ENCODE assay signal across 22 cellular contexts in the genomic region with DNA sequence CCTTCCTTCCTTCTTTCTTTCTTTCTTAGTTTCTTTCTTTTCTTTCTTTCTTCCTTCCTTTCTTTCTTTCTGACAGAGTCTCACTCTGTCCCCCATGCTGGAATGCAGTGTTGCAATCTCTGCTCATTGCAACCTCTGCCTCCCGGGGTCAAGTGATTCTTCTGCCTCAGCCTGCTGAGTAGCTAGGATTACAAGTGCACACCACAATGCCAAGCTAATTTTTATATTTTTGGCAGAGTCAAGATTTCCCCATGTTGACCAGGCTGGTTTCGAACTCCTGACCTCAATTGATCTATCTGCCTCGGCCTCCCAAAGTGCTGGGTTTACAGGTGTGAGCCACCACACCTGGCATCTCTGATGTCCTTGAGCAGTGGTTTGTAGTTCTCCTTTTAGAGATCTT. TPM values are rescaled to one million over a fixed set of nuclear protein-coding genes. Genes with fewer than 3 reads are reported as not detected.
"Had no signal": no experiment of that assay in that cellular context is flagged by ENCODE, and none has a peak within 500 bp of the region (broad histone marks: within the 10 kb centered on the region; RNA-seq: fewer than 3 reads in every experiment).

No MANE protein-coding gene starts in this region.

- FAIRE-seq: endothelial cell of umbilical vein, frontal cortex had no signal

- H3K27ac ChIP-seq: lower lobe of right lung, ovary, tibial nerve had no signal

- H3K9me3 ChIP-seq: esophagus squamous epithelium, heart left ventricle, lower lobe of right lung, ovary, tibial nerve had no signal

- DNase-seq: activated CD4-positive, alpha-beta memory T cell treated with anti-CD3 and anti-CD28 coated beads for 36 hours; activated CD4-positive, alpha-beta T cell treated with anti-CD3 and anti-CD28 coated beads for 36 hours; activated effector memory CD4-positive, alpha-beta T cell treated with anti-CD3 and anti-CD28 coated beads, Interleukin-2, amount 50 U/mL, for 16 hours; activated T-cell treated with anti-CD3 and anti-CD28 coated beads, Interleukin-2, amount 50 U/mL, for 48 hours; cortex of kidney; effector CD8-positive, alpha-beta T cell; esophagus squamous epithelium; heart left ventricle; immature natural killer cell; lower lobe of right lung; midbrain; ovary; stimulated activated naive B cell treated with anti-CD40 and anti-IgM and Interleukin-4, amounts not matched to agents 10 μg/mL and 1 μg/mL and 100 μg/mL, for 72 hours; substantia nigra; T-helper 17 cell had no signal

- H3K27me3 ChIP-seq: esophagus squamous epithelium, heart left ventricle, ovary, tibial nerve had no signal

- H3K27ac Mint-ChIP-seq: activated CD4-positive, alpha-beta memory T cell treated with anti-CD3 and anti-CD28 coated beads for 36 hours; activated CD4-positive, alpha-beta T cell treated with anti-CD3 and anti-CD28 coated beads for 36 hours; activated naive CD8-positive, alpha-beta T cell; brain; immature natural killer cell; stimulated activated naive B cell treated with anti-CD40 and anti-IgM and Interleukin-4, amounts not matched to agents 10 μg/mL and 1 μg/mL and 100 μg/mL, for 72 hours; T-helper 17 cell had no signal

- H3K4me3 ChIP-seq: esophagus squamous epithelium, heart left ventricle, lower lobe of right lung, ovary, tibial nerve had no signal

- ATAC-seq: activated CD4-positive, alpha-beta T cell treated with anti-CD3 and anti-CD28 coated beads for 36 hours; heart left ventricle; stimulated activated naive B cell treated with anti-CD40 and anti-IgM and Interleukin-4, amounts not matched to agents 10 μg/mL and 1 μg/mL and 100 μg/mL, for 72 hours; T-helper 17 cell had no signal

- H3K4me1 Mint-ChIP-seq: brain; central memory CD8-positive, alpha-beta T cell; neural crest cell had no signal

- H3K36me3 Mint-ChIP-seq: activated CD4-positive, alpha-beta memory T cell treated with anti-CD3 and anti-CD28 coated beads for 36 hours; brain; immature natural killer cell; stimulated activated naive B cell treated with anti-CD40 and anti-IgM and Interleukin-4, amounts not matched to agents 10 μg/mL and 1 μg/mL and 100 μg/mL, for 72 hours had no signal

- H3K9me3 Mint-ChIP-seq: activated CD4-positive, alpha-beta memory T cell treated with anti-CD3 and anti-CD28 coated beads for 36 hours; central memory CD8-positive, alpha-beta T cell; immature natural killer cell; stimulated activated naive B cell treated with anti-CD40 and anti-IgM and Interleukin-4, amounts not matched to agents 10 μg/mL and 1 μg/mL and 100 μg/mL, for 72 hours had no signal

- H3K4me3 Mint-ChIP-seq: activated CD4-positive, alpha-beta memory T cell treated with anti-CD3 and anti-CD28 coated beads for 36 hours; activated CD4-positive, alpha-beta T cell treated with anti-CD3 and anti-CD28 coated beads for 36 hours; activated naive CD8-positive, alpha-beta T cell; brain; central memory CD8-positive, alpha-beta T cell; immature natural killer cell; neural crest cell; stimulated activated naive B cell treated with anti-CD40 and anti-IgM and Interleukin-4, amounts not matched to agents 10 μg/mL and 1 μg/mL and 100 μg/mL, for 72 hours; T-helper 17 cell had no signal

- H3K36me3 ChIP-seq: esophagus squamous epithelium, heart left ventricle, lower lobe of right lung, ovary, tibial nerve had no signal

RNA-seq across cellular contexts. Expression of a gene that starts 48.5 kb away (rescaled TPM):
- total RNA-seq: endothelial cell of umbilical vein, frontal cortex, neural crest cell had no signal
- polyA plus RNA-seq: endothelial cell of umbilical vein had no signal
